ENCODE assay signal across 13 cellular contexts in the genomic region with DNA sequence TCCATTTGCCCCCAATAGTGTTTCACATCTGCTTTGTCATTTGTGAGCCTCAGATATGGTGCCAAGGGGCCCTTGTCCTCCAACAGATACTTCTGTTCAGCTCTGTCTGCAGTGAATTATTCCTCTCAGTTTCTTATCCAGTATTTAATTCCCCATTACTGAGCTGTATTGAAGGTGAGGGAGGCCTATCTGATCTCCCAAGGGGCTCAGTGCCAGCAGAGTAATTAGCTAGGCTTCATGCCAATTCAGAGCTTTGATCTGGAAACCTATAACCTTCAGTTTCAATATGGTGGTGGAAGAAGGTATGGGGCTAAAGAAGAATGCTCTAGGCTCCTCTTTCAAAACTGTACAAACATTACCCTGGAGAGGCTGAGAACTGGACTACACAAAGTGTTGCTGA.
"Had no signal": no experiment of that assay in that cellular context is flagged by ENCODE, and none has a peak within 500 bp of the region (broad histone marks: within the 10 kb centered on the region; RNA-seq: fewer than 3 reads in every experiment).

No MANE protein-coding gene starts in this region.

- ATAC-seq: activated CD4-positive, alpha-beta T cell treated with anti-CD3 and anti-CD28 coated beads for 36 hours; activated T-cell treated with anti-CD3 and anti-CD28 coated beads, Interleukin-2, amount 50 U/mL, for 72 hours had no signal

- H3K4me3 ChIP-seq: breast epithelium, sigmoid colon, testis had no signal

- H3K4me1 ChIP-seq: breast epithelium, sigmoid colon, testis had no signal

- H3K27ac ChIP-seq: breast epithelium, sigmoid colon, testis, VCaP had no signal

- H3K9me3 ChIP-seq: breast epithelium, sigmoid colon, testis had no signal

- H3K36me3 ChIP-seq: breast epithelium, sigmoid colon had no signal

- DNase-seq: activated CD4-positive, alpha-beta memory T cell treated with anti-CD3 and anti-CD28 coated beads, Interleukin-2, amount 10 ng/mL, durations not matched to agents 7 days and 5 days; activated CD4-positive, alpha-beta T cell treated with anti-CD3 and anti-CD28 coated beads for 36 hours; activated CD8-positive, alpha-beta memory T cell treated with anti-CD3 and anti-CD28 coated beads, Interleukin-2, amount 50 U/mL, for 4 hours; activated gamma-delta T cell treated with Interleukin-2 at 50 U/mL for 16 hours; activated naive CD8-positive, alpha-beta T cell treated with anti-CD3 and anti-CD28 coated beads, Interleukin-2, amount 10 ng/mL, durations not matched to agents 7 days and 5 days; activated T-cell treated with anti-CD3 and anti-CD28 coated beads, Interleukin-2, amount 50 U/mL, for 72 hours; anterior cingulate cortex; sigmoid colon; stimulated activated CD4-positive, alpha-beta T cell treated with anti-CD3 and anti-CD28 coated beads, Interleukin-12 subunit alpha, Interleukin-12 subunit beta, amount 100 ng/mL, for 4 hours; stimulated activated CD4-positive, alpha-beta T cell treated with anti-CD3 and anti-CD28 coated beads, Interleukin-2, amount 100 ng/mL, for 48 hours; testis had no signal

- H3K27me3 ChIP-seq: breast epithelium, sigmoid colon, testis had no signal
